ENCODE assay signal across 1 cellular context in the genomic region with DNA sequence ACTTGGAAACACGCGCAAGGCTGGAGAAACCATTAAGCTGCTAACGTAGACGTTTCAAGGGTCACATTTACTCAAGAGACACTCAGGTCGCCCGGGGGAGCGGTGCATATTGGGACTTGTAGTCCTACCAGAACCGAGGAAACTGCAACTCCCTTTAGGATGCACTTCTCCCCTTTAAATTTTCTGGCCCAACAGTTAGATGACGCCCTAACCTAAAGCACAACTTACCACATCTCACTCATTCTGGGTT.
TF ChIP-seq lines count a peak whose summit lies in the region.

No MANE protein-coding gene starts in this region.

TF ChIP-seq in GM23338, 12 proteins besides CTCF, POLR2A, EP300 and RAD21 (continued from another document):
- TF ChIP-seq, protein P1, sequence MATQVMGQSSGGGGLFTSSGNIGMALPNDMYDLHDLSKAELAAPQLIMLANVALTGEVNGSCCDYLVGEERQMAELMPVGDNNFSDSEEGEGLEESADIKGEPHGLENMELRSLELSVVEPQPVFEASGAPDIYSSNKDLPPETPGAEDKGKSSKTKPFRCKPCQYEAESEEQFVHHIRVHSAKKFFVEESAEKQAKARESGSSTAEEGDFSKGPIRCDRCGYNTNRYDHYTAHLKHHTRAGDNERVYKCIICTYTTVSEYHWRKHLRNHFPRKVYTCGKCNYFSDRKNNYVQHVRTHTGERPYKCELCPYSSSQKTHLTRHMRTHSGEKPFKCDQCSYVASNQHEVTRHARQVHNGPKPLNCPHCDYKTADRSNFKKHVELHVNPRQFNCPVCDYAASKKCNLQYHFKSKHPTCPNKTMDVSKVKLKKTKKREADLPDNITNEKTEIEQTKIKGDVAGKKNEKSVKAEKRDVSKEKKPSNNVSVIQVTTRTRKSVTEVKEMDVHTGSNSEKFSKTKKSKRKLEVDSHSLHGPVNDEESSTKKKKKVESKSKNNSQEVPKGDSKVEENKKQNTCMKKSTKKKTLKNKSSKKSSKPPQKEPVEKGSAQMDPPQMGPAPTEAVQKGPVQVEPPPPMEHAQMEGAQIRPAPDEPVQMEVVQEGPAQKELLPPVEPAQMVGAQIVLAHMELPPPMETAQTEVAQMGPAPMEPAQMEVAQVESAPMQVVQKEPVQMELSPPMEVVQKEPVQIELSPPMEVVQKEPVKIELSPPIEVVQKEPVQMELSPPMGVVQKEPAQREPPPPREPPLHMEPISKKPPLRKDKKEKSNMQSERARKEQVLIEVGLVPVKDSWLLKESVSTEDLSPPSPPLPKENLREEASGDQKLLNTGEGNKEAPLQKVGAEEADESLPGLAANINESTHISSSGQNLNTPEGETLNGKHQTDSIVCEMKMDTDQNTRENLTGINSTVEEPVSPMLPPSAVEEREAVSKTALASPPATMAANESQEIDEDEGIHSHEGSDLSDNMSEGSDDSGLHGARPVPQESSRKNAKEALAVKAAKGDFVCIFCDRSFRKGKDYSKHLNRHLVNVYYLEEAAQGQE (IDR thresholded peaks at IDR 0.05; ENCODE audit: unreplicated experiment): no peak
- TF ChIP-seq EZH2phosphoT487 (IDR thresholded peaks at IDR 0.05; ENCODE audit: unreplicated experiment) (no peak), NANOG (IDR thresholded peaks at IDR 0.05; ENCODE audit: borderline replicate concordance) (no peak)
